Comparison of ENCODE assay signal across 8 cellular contexts in the genomic region with DNA sequence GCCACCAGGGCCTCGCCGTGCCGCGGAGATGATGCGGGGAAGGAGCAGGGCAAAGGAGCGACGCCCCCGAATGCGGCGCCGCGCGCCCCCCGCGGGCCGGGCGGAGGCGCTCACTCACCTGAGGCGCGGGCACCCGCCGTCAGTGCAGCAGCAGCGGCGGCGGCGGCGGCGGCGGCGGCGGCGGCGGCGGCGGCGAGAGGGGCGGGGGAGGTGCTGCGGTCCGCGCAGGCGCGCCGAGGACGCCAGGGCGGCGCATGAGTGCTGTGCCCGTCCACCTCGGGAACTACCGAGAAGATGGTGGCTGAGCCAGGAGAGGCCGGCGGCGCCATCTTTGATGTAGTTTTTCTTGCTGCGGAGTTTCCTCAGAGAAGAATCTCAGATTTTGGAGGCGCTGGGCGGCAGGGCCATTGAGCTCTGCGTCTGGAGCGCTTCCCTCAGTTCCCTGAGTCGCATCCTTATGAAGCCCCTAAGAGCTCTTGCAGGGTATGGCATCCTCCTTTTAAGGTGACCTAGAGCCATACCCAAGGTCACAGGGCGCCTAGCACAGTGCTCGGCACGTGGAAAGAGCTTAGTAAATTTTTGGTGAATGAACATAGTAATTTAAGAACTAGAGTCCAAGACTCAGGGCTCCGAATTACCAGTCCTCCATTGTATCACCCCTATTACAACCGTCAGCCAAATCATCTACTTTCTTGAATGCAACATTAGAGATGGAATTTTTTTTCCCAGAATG. TPM values are rescaled to one million over a fixed set of nuclear protein-coding genes. Genes with fewer than 3 reads are reported as not detected.
DNase-seq lines count a peak whose midpoint lies in the region; ATAC-seq and TF ChIP-seq lines count a peak whose summit lies in the region.

Gene NDRG3 (minus strand): TSS at position 164 of the 733 bp plus-strand sequence. CDS start 24,355 bp downstream, outside the sequence.

- H3K4me3 Mint-ChIP-seq in WTC11: peak within 1 kb of the TSS; percentile 93

- peaks cover 4% of the 10 kb centered on the region for H3K36me3 Mint-ChIP-seq in WTC11

- no peak for TF ChIP-seq CTCF in WTC11 (IDR thresholded peaks at IDR 0.05)

- DNase-seq in AG08395 (ENCODE audit: low spot score): peak; percentile 99
- DNase-seq in NCI-H2227 treated with DMSO at 0.1 percent for 48 hours (lab: John Stamatoyannopoulos, UW): peak; percentile 93
- DNase-seq in WTC11 (ENCODE audit: low spot score): peak; percentile 97
- DNase-seq in caudate nucleus (lab: John Stamatoyannopoulos, UW): peak in 60 of 61 donors; percentile 27 to 96 (median 88)
- DNase-seq in inferior parietal cortex (ENCODE audit: extremely low spot score): peak; percentile 93
- peak; percentile 84 to 85 for DNase-seq in stimulated activated CD4-positive, alpha-beta T cell treated with anti-CD3 and anti-CD28 coated beads, Interleukin-12 subunit alpha, Interleukin-12 subunit beta, amount 100 ng/mL, for 24 hours (ENCODE audit: low read depth in 2 of 2)

- peak within 1 kb of the TSS; percentile 95 for H3K27ac ChIP-seq in caudate nucleus (ENCODE audit: low read depth, low read length)

- CTCF ChIA-PET in WTC11 (lab: Charles Lee): interaction anchor here (0.7 to 3.8 kb wide), 15 partner anchors 9 to 544 kb away, joined by 3 to 47 read pairs (median 4); partner anchors contain the start of genes DSN1 and RAB5IF

- peak within 1 kb of the TSS; percentile 94 for H3K27ac Mint-ChIP-seq in WTC11

- H3K9me3 Mint-ChIP-seq in WTC11: no peaks in the 10 kb centered on the region

- ATAC-seq in GM18907 (IDR thresholded peaks at IDR 0.05; ENCODE audit: unreplicated experiment) (peak; percentile 92), HG03159 (IDR thresholded peaks at IDR 0.05; ENCODE audit: unreplicated experiment) (peak; percentile 92), WTC11 (peak; percentile 96)

- POLR2A ChIA-PET in WTC11 (lab: Charles Lee): interaction anchor here (0.6 to 2.2 kb wide), 3 partner anchors 9 to 69 kb away, joined by 3 to 7 read pairs (median 4); no protein-coding TSS in a partner anchor

- H3K4me1 Mint-ChIP-seq in WTC11: peaks cover 20% of the 10 kb centered on the region

- no peaks in the 10 kb centered on the region for H3K27me3 Mint-ChIP-seq in WTC11 (ENCODE audit: low read depth)

TF ChIP-seq in WTC11, 78 proteins besides CTCF, POLR2A, EP300 and RAD21:
- peak; percentile 8; the same call in 1 of the 2 replicates for TF ChIP-seq FOXP1 (CRISPR knock-in tag; IDR thresholded peaks at IDR 0.05; ENCODE audit: borderline replicate concordance)
- TF ChIP-seq, protein P1, sequence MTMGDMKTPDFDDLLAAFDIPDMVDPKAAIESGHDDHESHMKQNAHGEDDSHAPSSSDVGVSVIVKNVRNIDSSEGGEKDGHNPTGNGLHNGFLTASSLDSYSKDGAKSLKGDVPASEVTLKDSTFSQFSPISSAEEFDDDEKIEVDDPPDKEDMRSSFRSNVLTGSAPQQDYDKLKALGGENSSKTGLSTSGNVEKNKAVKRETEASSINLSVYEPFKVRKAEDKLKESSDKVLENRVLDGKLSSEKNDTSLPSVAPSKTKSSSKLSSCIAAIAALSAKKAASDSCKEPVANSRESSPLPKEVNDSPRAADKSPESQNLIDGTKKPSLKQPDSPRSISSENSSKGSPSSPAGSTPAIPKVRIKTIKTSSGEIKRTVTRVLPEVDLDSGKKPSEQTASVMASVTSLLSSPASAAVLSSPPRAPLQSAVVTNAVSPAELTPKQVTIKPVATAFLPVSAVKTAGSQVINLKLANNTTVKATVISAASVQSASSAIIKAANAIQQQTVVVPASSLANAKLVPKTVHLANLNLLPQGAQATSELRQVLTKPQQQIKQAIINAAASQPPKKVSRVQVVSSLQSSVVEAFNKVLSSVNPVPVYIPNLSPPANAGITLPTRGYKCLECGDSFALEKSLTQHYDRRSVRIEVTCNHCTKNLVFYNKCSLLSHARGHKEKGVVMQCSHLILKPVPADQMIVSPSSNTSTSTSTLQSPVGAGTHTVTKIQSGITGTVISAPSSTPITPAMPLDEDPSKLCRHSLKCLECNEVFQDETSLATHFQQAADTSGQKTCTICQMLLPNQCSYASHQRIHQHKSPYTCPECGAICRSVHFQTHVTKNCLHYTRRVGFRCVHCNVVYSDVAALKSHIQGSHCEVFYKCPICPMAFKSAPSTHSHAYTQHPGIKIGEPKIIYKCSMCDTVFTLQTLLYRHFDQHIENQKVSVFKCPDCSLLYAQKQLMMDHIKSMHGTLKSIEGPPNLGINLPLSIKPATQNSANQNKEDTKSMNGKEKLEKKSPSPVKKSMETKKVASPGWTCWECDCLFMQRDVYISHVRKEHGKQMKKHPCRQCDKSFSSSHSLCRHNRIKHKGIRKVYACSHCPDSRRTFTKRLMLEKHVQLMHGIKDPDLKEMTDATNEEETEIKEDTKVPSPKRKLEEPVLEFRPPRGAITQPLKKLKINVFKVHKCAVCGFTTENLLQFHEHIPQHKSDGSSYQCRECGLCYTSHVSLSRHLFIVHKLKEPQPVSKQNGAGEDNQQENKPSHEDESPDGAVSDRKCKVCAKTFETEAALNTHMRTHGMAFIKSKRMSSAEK (CRISPR knock-in tag; IDR thresholded peaks at IDR 0.05; ENCODE audit: borderline replicate concordance): no peak
- TF ChIP-seq, protein P2, sequence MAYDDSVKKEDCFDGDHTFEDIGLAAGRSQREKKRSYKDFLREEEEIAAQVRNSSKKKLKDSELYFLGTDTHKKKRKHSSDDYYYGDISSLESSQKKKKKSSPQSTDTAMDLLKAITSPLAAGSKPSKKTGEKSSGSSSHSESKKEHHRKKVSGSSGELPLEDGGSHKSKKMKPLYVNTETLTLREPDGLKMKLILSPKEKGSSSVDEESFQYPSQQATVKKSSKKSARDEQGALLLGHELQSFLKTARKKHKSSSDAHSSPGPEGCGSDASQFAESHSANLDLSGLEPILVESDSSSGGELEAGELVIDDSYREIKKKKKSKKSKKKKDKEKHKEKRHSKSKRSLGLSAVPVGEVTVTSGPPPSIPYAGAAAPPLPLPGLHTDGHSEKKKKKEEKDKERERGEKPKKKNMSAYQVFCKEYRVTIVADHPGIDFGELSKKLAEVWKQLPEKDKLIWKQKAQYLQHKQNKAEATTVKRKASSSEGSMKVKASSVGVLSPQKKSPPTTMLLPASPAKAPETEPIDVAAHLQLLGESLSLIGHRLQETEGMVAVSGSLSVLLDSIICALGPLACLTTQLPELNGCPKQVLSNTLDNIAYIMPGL (CRISPR knock-in tag; IDR thresholded peaks at IDR 0.05): peak; percentile 63; the same call in 1 of the 2 replicates
- TF ChIP-seq, protein P3, sequence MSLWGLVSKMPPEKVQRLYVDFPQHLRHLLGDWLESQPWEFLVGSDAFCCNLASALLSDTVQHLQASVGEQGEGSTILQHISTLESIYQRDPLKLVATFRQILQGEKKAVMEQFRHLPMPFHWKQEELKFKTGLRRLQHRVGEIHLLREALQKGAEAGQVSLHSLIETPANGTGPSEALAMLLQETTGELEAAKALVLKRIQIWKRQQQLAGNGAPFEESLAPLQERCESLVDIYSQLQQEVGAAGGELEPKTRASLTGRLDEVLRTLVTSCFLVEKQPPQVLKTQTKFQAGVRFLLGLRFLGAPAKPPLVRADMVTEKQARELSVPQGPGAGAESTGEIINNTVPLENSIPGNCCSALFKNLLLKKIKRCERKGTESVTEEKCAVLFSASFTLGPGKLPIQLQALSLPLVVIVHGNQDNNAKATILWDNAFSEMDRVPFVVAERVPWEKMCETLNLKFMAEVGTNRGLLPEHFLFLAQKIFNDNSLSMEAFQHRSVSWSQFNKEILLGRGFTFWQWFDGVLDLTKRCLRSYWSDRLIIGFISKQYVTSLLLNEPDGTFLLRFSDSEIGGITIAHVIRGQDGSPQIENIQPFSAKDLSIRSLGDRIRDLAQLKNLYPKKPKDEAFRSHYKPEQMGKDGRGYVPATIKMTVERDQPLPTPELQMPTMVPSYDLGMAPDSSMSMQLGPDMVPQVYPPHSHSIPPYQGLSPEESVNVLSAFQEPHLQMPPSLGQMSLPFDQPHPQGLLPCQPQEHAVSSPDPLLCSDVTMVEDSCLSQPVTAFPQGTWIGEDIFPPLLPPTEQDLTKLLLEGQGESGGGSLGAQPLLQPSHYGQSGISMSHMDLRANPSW (CRISPR knock-in tag; conservative IDR thresholded peaks at IDR 0.05; ENCODE audit: low read depth): no peak
- TF ChIP-seq TEAD4 (CRISPR knock-in tag; IDR thresholded peaks at IDR 0.05): no peak

RNA-seq across cellular contexts. Expression of gene NDRG3, which starts in this region (rescaled TPM):
- total RNA-seq in WTC11 (2021): 26.0 to 27.0 TPM (median 26.3 TPM) in 3 replicates

Comparison
In these comparisons a context has a peak if more than half of its experiments do, and no peak if none do; other contexts are left out.
1. Peak in every context shown above with its lines: DNase-seq, ATAC-seq and H3K27ac ChIP-seq.